8 cellular contexts compared by ENCODE assay signal in genomic region chr1:117120774-117121588, GRCh38. TPM values are rescaled to one million over a fixed set of nuclear protein-coding genes. Genes with fewer than 3 reads are reported as not detected.
DNase-seq lines count a peak whose midpoint lies in the region; ATAC-seq and TF ChIP-seq lines count a peak whose summit lies in the region.

No MANE protein-coding gene starts in this region.

- peak overlapping the region; percentile 74 to 75 for H3K4me3 ChIP-seq in gastroesophageal sphincter
- peak overlapping the region; percentile 95 for H3K4me3 ChIP-seq in parathyroid adenoma (ENCODE audit: low read depth, low read length)

- WGBS in gastroesophageal sphincter (ENCODE audit: low coverage in 1 of 2), 2 donors = 0 to 23% methylated on average over 4 to 6 of the region's 29 CpGs

- H3K4me2 ChIP-seq in parathyroid adenoma (ENCODE audit: low read length) = peak overlapping the region; percentile 74

- H3K4me1 ChIP-seq in gastroesophageal sphincter (peaks cover 0 to 19% (median 4%) of the 10 kb centered on the region in 3 donors), parathyroid adenoma (peaks cover 3% of the 10 kb centered on the region)

- no peaks in the 10 kb centered on the region for H3K79me2 ChIP-seq in parathyroid adenoma

- H3K27ac ChIP-seq in gastroesophageal sphincter (peak overlapping the region; percentile 48 to 91 (median 90)), parathyroid adenoma (peak overlapping the region; percentile 91)

- ATAC-seq in HG02571 (IDR thresholded peaks at IDR 0.05; ENCODE audit: unreplicated experiment) (peak; percentile 5), WTC11 (peak; percentile 21), gastroesophageal sphincter (peak; percentile 44), HG03175 (IDR thresholded peaks at IDR 0.05; ENCODE audit: unreplicated experiment) (no peak)

- CTCF ChIA-PET in WTC11 (lab: Charles Lee) = interaction anchor here (0.6 to 5.3 kb wide), 5 partner anchors 8 to 165 kb away, joined by 3 to 63 read pairs (median 11); partner anchors contain the start of gene TTF2

- H3K27ac Mint-ChIP-seq in WTC11 = peak overlapping the region; percentile 31; the same call in 1 of the 2 replicates

- H3K4me1 Mint-ChIP-seq in WTC11 = peaks cover 13% of the 10 kb centered on the region

- H3K36me3 ChIP-seq in gastroesophageal sphincter = peaks cover 0 to 12% of the 10 kb centered on the region in 2 donors
- no peaks in the 10 kb centered on the region for H3K36me3 ChIP-seq in parathyroid adenoma (ENCODE audit: control insufficient read depth, insufficient read depth, low read length)

- H3K9me3 ChIP-seq in gastroesophageal sphincter (no peaks in the 10 kb centered on the region), parathyroid adenoma (ENCODE audit: control insufficient read depth, low read length) (no peaks in the 10 kb centered on the region)

- no peak overlapping the region for H3K9ac ChIP-seq in parathyroid adenoma

- H3K36me3 Mint-ChIP-seq in WTC11 = peaks cover 19% of the 10 kb centered on the region

- H2AFZ ChIP-seq in parathyroid adenoma = peak overlapping the region; percentile 97

- H3K27me3 Mint-ChIP-seq in WTC11 (ENCODE audit: low read depth) = no peaks in the 10 kb centered on the region

- DNase-seq in DMS 273 treated with DMSO at 0.1 percent for 48 hours (lab: John Stamatoyannopoulos, UW) (peak; percentile 54), WTC11 (ENCODE audit: low spot score) (no peak), SKM-1 (lab: John Stamatoyannopoulos, UW; ENCODE audit: unreplicated experiment) (no peak)
- no peak for DNase-seq in activated CD4-positive, alpha-beta T cell treated with anti-CD3 and anti-CD28 coated beads, Interleukin-2, amount 50 U/mL, for 1 hour

- peak overlapping the region; percentile 80 for H3K4me3 Mint-ChIP-seq in WTC11

- POLR2A ChIA-PET in WTC11 (lab: Charles Lee) = interaction anchor here (1.4 kb wide), 1 partner anchor 61 kb away, joined by 4 read pairs; the partner anchor contains the start of gene TTF2

- no peak for TF ChIP-seq POLR2A in gastroesophageal sphincter (IDR thresholded peaks at IDR 0.05)

- no peaks in the 10 kb centered on the region for H3K9me3 Mint-ChIP-seq in WTC11

- no peak for TF ChIP-seq CTCF in WTC11 (IDR thresholded peaks at IDR 0.05)
- no peak for TF ChIP-seq CTCF in gastroesophageal sphincter (IDR thresholded peaks at IDR 0.05)
- TF ChIP-seq CTCF in parathyroid adenoma (IDR thresholded peaks at IDR 0.05) = no peak

- no peaks in the 10 kb centered on the region for H3K27me3 ChIP-seq in gastroesophageal sphincter
- no peaks in the 10 kb centered on the region for H3K27me3 ChIP-seq in parathyroid adenoma (ENCODE audit: control insufficient read depth, insufficient read depth, low read length)

- TF ChIP-seq EP300 in gastroesophageal sphincter (IDR thresholded peaks at IDR 0.05) = no peak

TF ChIP-seq in WTC11, 78 proteins besides CTCF, POLR2A, EP300 and RAD21:
- TF ChIP-seq MAX (CRISPR knock-in tag; IDR thresholded peaks at IDR 0.05) (no peak), ZNF512 (CRISPR knock-in tag; IDR thresholded peaks at IDR 0.05; ENCODE audit: borderline replicate concordance) (no peak), USF2 (CRISPR knock-in tag; IDR thresholded peaks at IDR 0.05) (peak; percentile 46; the same call in 1 of the 2 replicates), ZNF121 (CRISPR knock-in tag; IDR thresholded peaks at IDR 0.05) (no peak), ZNF425 (CRISPR knock-in tag; conservative IDR thresholded peaks at IDR 0.05) (no peak), MLX (CRISPR knock-in tag; IDR thresholded peaks at IDR 0.05) (no peak)

RNA-seq across cellular contexts. Expression of gene TRIM45, which starts 0.6 kb away (rescaled TPM):
- total RNA-seq in WTC11 (2021) = 11.8 to 17.7 TPM (median 15.7 TPM) in 3 replicates
- 1 to 10 TPM; 1.3 to 5.1 (median 3.1) TPM for total RNA-seq in gastroesophageal sphincter
